ENCODE assay signal across 17 cellular contexts in genomic region chr6:57117801-57118200, GRCh38. TPM values are rescaled to one million over a fixed set of nuclear protein-coding genes. Genes with fewer than 3 reads are reported as not detected.
DNase-seq lines count a peak whose midpoint lies in the region; ATAC-seq, FAIRE-seq and TF ChIP-seq lines count a peak whose summit lies in the region.
"Had no signal": no experiment of that assay in that cellular context is flagged by ENCODE, and none has a peak within 500 bp of the region (broad histone marks: within the 10 kb centered on the region; RNA-seq: fewer than 3 reads in every experiment).

No MANE protein-coding gene starts in this region.

- no peak overlapping the region for H2BK15ac ChIP-seq in IMR-90 (ENCODE audit: low read depth, low read length)

- H2AFZ ChIP-seq in IMR-90 (replicated peaks; ENCODE audit: low read length, poor library complexity) = no peak overlapping the region
- H2AFZ ChIP-seq: GM23248 had no signal

- TF ChIP-seq CTCF in IMR-90 (conservative IDR thresholded peaks at IDR 0.05; ENCODE audit: low read depth, low read length) (no peak), fibroblast of pulmonary artery (IDR thresholded peaks at IDR 0.05; ENCODE audit: low read length, missing control alignments) (no peak)

- CTCF ChIA-PET in IMR-90 (lab: Yijun Ruan, JAX) = interaction anchor here (0.7 kb wide), 1 partner anchor 50 kb away, joined by 4 read pairs; no protein-coding TSS in a partner anchor

- H3K4me3 ChIP-seq in IMR-90 (ENCODE audit: insufficient read depth, low read depth, low read length) = no peak overlapping the region
- no peak overlapping the region for H3K4me3 ChIP-seq in fibroblast of pulmonary artery (replicated peaks; ENCODE audit: low read depth, low read length)
- H3K4me3 ChIP-seq: GM23248, HAP-1 had no signal

- H2BK20ac ChIP-seq in IMR-90 (ENCODE audit: low read depth, low read length) = no peak overlapping the region

- no peak overlapping the region for H3K14ac ChIP-seq in IMR-90 (replicated peaks; ENCODE audit: low read depth, low read length)

- peaks cover 36 to 42% of the 10 kb centered on the region in 2 experiments for H3K79me1 ChIP-seq in IMR-90 (ENCODE audit: low read depth in 1 of 2, low read length in 2 of 2)

- 0 out of 2 replicates have a peak overlapping the region, but pooled peaks have one; percentile 11 for H3K23ac ChIP-seq in IMR-90 (ENCODE audit: low read depth, low read length)

- intact Hi-C loops in IMR-90 (cut with micrococcal nuclease) = no loop called here

- no peak for ATAC-seq in IMR-90 (ENCODE audit: low read depth)
- no peak for ATAC-seq in GM18858 (IDR thresholded peaks at IDR 0.05; ENCODE audit: unreplicated experiment)

- no peaks in the 10 kb centered on the region for H3K4me1 ChIP-seq in IMR-90 (ENCODE audit: control insufficient read depth, insufficient read depth, low read length)
- H3K4me1 ChIP-seq: Caco-2 had no signal

- H3K4ac ChIP-seq in IMR-90 (ENCODE audit: low read depth, low read length) = no peak overlapping the region

- no peak for TF ChIP-seq RAD21 in IMR-90 (IDR thresholded peaks at IDR 0.05; ENCODE audit: low read length)

- H3K56ac ChIP-seq in IMR-90 (ENCODE audit: extremely low read depth, insufficient read depth, low read length) = no peak overlapping the region

- H4K5ac ChIP-seq in IMR-90 (ENCODE audit: low read depth, low read length) = no peak overlapping the region

- BruUV-seq in IMR-90 (replicated peaks; lab: Mats Ljungman, UMichigan) = no TSS peak

- H2BK120ac ChIP-seq in IMR-90 (ENCODE audit: low read depth, low read length) = no peak overlapping the region

- H4K20me1 ChIP-seq in IMR-90 (ENCODE audit: insufficient read depth, low read length) = peaks cover 4% of the 10 kb centered on the region

- dilution Hi-C loops in IMR-90 (cut with HindIII; ENCODE audit: low sequenced_read_pairs, unreplicated experiment) = no loop called here

- no peaks in the 10 kb centered on the region for H3K27me3 ChIP-seq in IMR-90 (ENCODE audit: control insufficient read depth, insufficient read depth, low read length)

- H3K9ac ChIP-seq in IMR-90 (ENCODE audit: low read depth, low read length) = no peak overlapping the region
- H3K9ac ChIP-seq: GM23248 had no signal

- H2BK5ac ChIP-seq in IMR-90 (ENCODE audit: low read depth, low read length, poor library complexity, severe bottlenecking) = no peak overlapping the region

- H3K36me3 ChIP-seq in IMR-90 (ENCODE audit: control insufficient read depth, insufficient read depth, low read length) = no peaks in the 10 kb centered on the region
- H3K36me3 ChIP-seq: HAP-1 had no signal

- no peaks in the 10 kb centered on the region for H3K9me3 ChIP-seq in IMR-90 (ENCODE audit: control insufficient read depth, insufficient read depth, low read length)
- H3K9me3 ChIP-seq: Caco-2, HAP-1 had no signal

- WGBS in IMR-90 (ENCODE audit: extremely low coverage in 2 of 2, insufficient read length in 1 of 2), 2 experiments = no CpG with 5 or more reads among the region's 2 CpGs

- in situ Hi-C loops in IMR-90 (cut with MboI; ENCODE audit: low sequenced_read_pairs) = no loop called here

- no peak overlapping the region for H2AK5ac ChIP-seq in IMR-90 (ENCODE audit: low read depth, low read length)

- no peak overlapping the region for H3K18ac ChIP-seq in IMR-90 (ENCODE audit: low read depth, low read length)

- no peak overlapping the region for H4K8ac ChIP-seq in IMR-90 (ENCODE audit: low read depth in 2 of 2, low read length in 2 of 2)

- peak; percentile 24 for FAIRE-seq in GM18507 (lab: Jason Lieb, UNC)
- FAIRE-seq: GM12892 had no signal

- H4K91ac ChIP-seq in IMR-90 (ENCODE audit: insufficient read depth, low read depth, low read length) = no peak overlapping the region

- H3K27ac ChIP-seq in IMR-90 (ENCODE audit: insufficient read depth, low read length) = no peak overlapping the region
- H3K27ac ChIP-seq: GM23248 had no signal

- no peak overlapping the region for H3K4me2 ChIP-seq in IMR-90 (ENCODE audit: low read depth, low read length)

- TF ChIP-seq POLR2A in IMR-90 (IDR thresholded peaks at IDR 0.05; ENCODE audit: low read depth, low read length) = no peak

- POLR2A ChIA-PET in IMR-90 (lab: Charles Lee; ENCODE audit: unreplicated experiment) = no interaction called here

- H2AK9ac ChIP-seq in IMR-90 (replicated peaks; ENCODE audit: low read depth, low read length, poor library complexity) = no peak overlapping the region

- DNase-seq in GM18507 (ENCODE audit: extremely low spot score, insufficient read length, low read depth) (no peak), IMR-90 (no peak), fibroblast of pulmonary artery (ENCODE audit: low read depth) (peak; percentile 21), COLO668 (lab: John Stamatoyannopoulos, UW; ENCODE audit: unreplicated experiment) (no peak)
- no peak for DNase-seq in stimulated activated CD4-positive, alpha-beta T cell treated with anti-CD3 and anti-CD28 coated beads, Interleukin-2, amount 100 ng/mL, for 48 hours
- no peak for DNase-seq in activated CD4-positive, CD25-positive, alpha-beta regulatory T cell treated with anti-CD3 and anti-CD28 coated beads, Interleukin-2, amount 50 U/mL, for 72 hours
- DNase-seq: 8988T; C1 segment of cervical spinal cord; Caco-2; CD4-positive, alpha-beta memory T cell; DMS153; DND-41; GM23248; HFFc6 had no signal

- no peaks in the 10 kb centered on the region; the same call in 1 of the 2 replicates for H3K9me1 ChIP-seq in IMR-90 (ENCODE audit: insufficient read depth, low read length)

TF ChIP-seq in IMR-90, 13 proteins besides CTCF, POLR2A, EP300 and RAD21:
- TF ChIP-seq ELK1 (IDR thresholded peaks at IDR 0.05; ENCODE audit: borderline replicate concordance, low read depth, low read length) (no peak), USF2 (IDR thresholded peaks at IDR 0.05; ENCODE audit: low read depth, low read length) (no peak), MXI1 (IDR thresholded peaks at IDR 0.05; ENCODE audit: borderline replicate concordance, low read depth, low read length) (no peak), RFX5 (IDR thresholded peaks at IDR 0.05; ENCODE audit: low read depth, low read length) (no peak), RCOR1 (IDR thresholded peaks at IDR 0.05; ENCODE audit: insufficient replicate concordance, low read length) (no peak), SMC3 (IDR thresholded peaks at IDR 0.05; ENCODE audit: low read depth, low read length) (no peak), MAFK (IDR thresholded peaks at IDR 0.05; ENCODE audit: low read depth, low read length) (no peak)

RNA-seq across cellular contexts. Expression of gene ZNF451, which starts 27.8 kb away (rescaled TPM):
- total RNA-seq in IMR-90 (2012; rRNA removed) = 48.6 and 63.0 TPM in 2 replicates
- 8.0 and 10.0 TPM in 2 replicates for polyA plus RNA-seq in IMR-90 (2012; rRNA removed)
- 1.4 and 2.3 TPM in 2 replicates for polyA plus RNA-seq in IMR-90 (2012; cell fraction: cytosol; rRNA removed)
- polyA plus RNA-seq in IMR-90 (2012; cell fraction: nucleus; rRNA removed; ENCODE audit: low replicate concordance) = 2.6 and 27.7 TPM in 2 replicates

RNA-seq across cellular contexts. Expression of gene BAG2, which starts 54.3 kb away (rescaled TPM):
- 10.0 and 19.2 TPM in 2 replicates for total RNA-seq in IMR-90 (2012; rRNA removed)
- 6.7 and 8.1 TPM in 2 replicates for polyA plus RNA-seq in IMR-90 (2012; rRNA removed)
- polyA plus RNA-seq in IMR-90 (2012; cell fraction: cytosol; rRNA removed) = 2.7 and 3.0 TPM in 2 replicates
- polyA plus RNA-seq in IMR-90 (2012; cell fraction: nucleus; rRNA removed; ENCODE audit: low replicate concordance) = 1.2 and 4.9 TPM in 2 replicates
